34 cellular contexts compared by ENCODE assay signal in genomic region chr5:165137701-165138100, GRCh38.
"Had no signal": no experiment of that assay in that cellular context is flagged by ENCODE, and none has a peak within 500 bp of the region (broad histone marks: within the 10 kb centered on the region; RNA-seq: fewer than 3 reads in every experiment).

No MANE protein-coding gene starts in this region.

- H3K9me3 ChIP-seq: ascending aorta, MG63, Peyer's patch had no signal

- H3K36me3 Mint-ChIP-seq: activated naive CD4-positive, alpha-beta T cell treated with anti-CD3 and anti-CD28 coated beads, Interleukin-2, amount 50 U/mL, for 24 hours; activated naive CD8-positive, alpha-beta T cell treated with anti-CD3 and anti-CD28 coated beads, Interleukin-2, amount 10 ng/mL, durations not matched to agents 7 days and 5 days had no signal

- H3K4me3 ChIP-seq: ascending aorta, MG63, Peyer's patch had no signal

- H3K4me3 Mint-ChIP-seq: activated CD4-positive, alpha-beta T cell treated with anti-CD3 and anti-CD28 coated beads, Interleukin-2, amount 10 ng/mL, durations not matched to agents 24 days and 14 days; activated CD8-positive, alpha-beta T cell treated with anti-CD3 and anti-CD28 coated beads for 36 hours; activated naive CD4-positive, alpha-beta T cell treated with anti-CD3 and anti-CD28 coated beads, Interleukin-2, amount 50 U/mL, for 24 hours; activated naive CD8-positive, alpha-beta T cell treated with anti-CD3 and anti-CD28 coated beads, Interleukin-2, amount 10 ng/mL, durations not matched to agents 7 days and 5 days; activated T-cell treated with anti-CD3 and anti-CD28 coated beads, Interleukin-2, amount 50 U/mL, for 72 hours; activated T-helper 17 cell treated with anti-CD3 and anti-CD28 coated beads, Interleukin-2, amount 50 U/mL, for 72 hours had no signal

- H3K27me3 ChIP-seq: ascending aorta, brain microvascular endothelial cell, MG63, Peyer's patch had no signal

- H3K4me1 Mint-ChIP-seq: activated CD4-positive, alpha-beta T cell treated with anti-CD3 and anti-CD28 coated beads, Interleukin-2, amount 10 ng/mL, durations not matched to agents 24 days and 14 days; activated naive CD4-positive, alpha-beta T cell treated with anti-CD3 and anti-CD28 coated beads, Interleukin-2, amount 50 U/mL, for 24 hours; activated naive CD8-positive, alpha-beta T cell treated with anti-CD3 and anti-CD28 coated beads, Interleukin-2, amount 10 ng/mL, durations not matched to agents 7 days and 5 days; activated T-helper 17 cell treated with anti-CD3 and anti-CD28 coated beads, Interleukin-2, amount 50 U/mL, for 72 hours had no signal

- DNase-seq: activated CD4-positive, alpha-beta T cell treated with anti-CD3 and anti-CD28 coated beads, Interleukin-2, amount 10 ng/mL, durations not matched to agents 24 days and 14 days; activated CD4-positive, alpha-beta T cell treated with anti-CD3 and anti-CD28 coated beads, Interleukin-2, amount 50 U/mL, for 4 hours; activated CD8-positive, alpha-beta T cell treated with anti-CD3 and anti-CD28 coated beads for 36 hours; activated effector memory CD4-positive, alpha-beta T cell treated with anti-CD3 and anti-CD28 coated beads, Interleukin-2, amount 50 U/mL, for 16 hours; activated naive CD4-positive, alpha-beta T cell treated with Interleukin-2 at 50 U/mL for 16 hours; activated naive CD8-positive, alpha-beta T cell treated with anti-CD3 and anti-CD28 coated beads, Interleukin-2, amount 10 ng/mL, durations not matched to agents 7 days and 5 days; activated T-cell treated with anti-CD3 and anti-CD28 coated beads, Interleukin-2, amount 50 U/mL, for 1 hour; activated T-cell treated with anti-CD3 and anti-CD28 coated beads, Interleukin-2, amount 50 U/mL, for 72 hours; amygdala; brain microvascular endothelial cell; central memory CD4-positive, alpha-beta T cell; Kasumi-1; KG1; MG63; NCI-H1048; NCI-H1105 treated with DMSO at 0.1 percent for 48 hours; NCI-H1436; NCI-H1694; NCI-H1930; NCI-H2081 treated with DMSO at 0.1 percent for 48 hours; NCI-H2171; NCI-H510A treated with DMSO at 0.1 percent for 48 hours; NCI-H526 treated with DMSO at 0.1 percent for 48 hours; NCI-H774; PC-3; Peyer's patch; RPMI8226; SIG-M5; T1000; WERI-Rb-1 had no signal

- H3K27ac ChIP-seq: ascending aorta, brain microvascular endothelial cell, Peyer's patch had no signal

- H3K27ac Mint-ChIP-seq: activated CD4-positive, alpha-beta T cell treated with anti-CD3 and anti-CD28 coated beads, Interleukin-2, amount 10 ng/mL, durations not matched to agents 24 days and 14 days; activated CD8-positive, alpha-beta T cell treated with anti-CD3 and anti-CD28 coated beads for 36 hours; activated naive CD4-positive, alpha-beta T cell treated with anti-CD3 and anti-CD28 coated beads, Interleukin-2, amount 50 U/mL, for 24 hours; activated naive CD8-positive, alpha-beta T cell treated with anti-CD3 and anti-CD28 coated beads, Interleukin-2, amount 10 ng/mL, durations not matched to agents 7 days and 5 days; activated T-helper 17 cell treated with anti-CD3 and anti-CD28 coated beads, Interleukin-2, amount 50 U/mL, for 72 hours had no signal

- H3K4me1 ChIP-seq: ascending aorta, Peyer's patch had no signal

- H3K9me3 Mint-ChIP-seq: activated CD4-positive, alpha-beta T cell treated with anti-CD3 and anti-CD28 coated beads, Interleukin-2, amount 10 ng/mL, durations not matched to agents 24 days and 14 days; activated naive CD8-positive, alpha-beta T cell treated with anti-CD3 and anti-CD28 coated beads, Interleukin-2, amount 10 ng/mL, durations not matched to agents 7 days and 5 days had no signal

- H3K36me3 ChIP-seq: ascending aorta, brain microvascular endothelial cell, MG63, Peyer's patch, WERI-Rb-1 had no signal

- H3K27me3 Mint-ChIP-seq: activated CD4-positive, alpha-beta T cell treated with anti-CD3 and anti-CD28 coated beads, Interleukin-2, amount 10 ng/mL, durations not matched to agents 24 days and 14 days; activated CD8-positive, alpha-beta T cell treated with anti-CD3 and anti-CD28 coated beads for 36 hours; activated naive CD4-positive, alpha-beta T cell treated with anti-CD3 and anti-CD28 coated beads, Interleukin-2, amount 50 U/mL, for 24 hours; activated naive CD8-positive, alpha-beta T cell treated with anti-CD3 and anti-CD28 coated beads, Interleukin-2, amount 10 ng/mL, durations not matched to agents 7 days and 5 days; activated T-helper 17 cell treated with anti-CD3 and anti-CD28 coated beads, Interleukin-2, amount 50 U/mL, for 72 hours had no signal

- ATAC-seq: activated CD8-positive, alpha-beta T cell treated with anti-CD3 and anti-CD28 coated beads for 36 hours; activated T-cell treated with anti-CD3 and anti-CD28 coated beads, Interleukin-2, amount 50 U/mL, for 72 hours; activated T-helper 17 cell treated with anti-CD3 and anti-CD28 coated beads, Interleukin-2, amount 50 U/mL, for 72 hours; PC-3; Right ventricle myocardium inferior had no signal
